ENCODE assay signal across 13 cellular contexts in the genomic region with DNA sequence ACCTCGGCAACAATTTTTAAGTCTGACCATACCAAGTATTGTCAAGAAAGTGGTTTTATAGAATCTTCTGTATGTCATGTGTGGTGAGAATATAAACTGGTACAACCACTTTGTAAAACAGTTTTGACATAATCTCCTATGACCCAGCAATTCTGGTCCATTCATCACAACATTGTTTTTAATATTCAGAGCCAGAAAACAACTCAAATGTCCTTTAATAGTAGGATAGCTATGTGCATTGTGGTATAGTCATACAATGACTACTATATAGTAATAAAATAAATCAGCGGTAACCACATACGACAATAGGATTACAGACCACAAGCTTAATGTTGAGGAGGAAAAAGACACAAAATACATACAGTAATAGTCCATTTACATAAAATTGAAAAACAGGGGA.
DNase-seq lines count a peak whose midpoint lies in the region; ATAC-seq and TF ChIP-seq lines count a peak whose summit lies in the region.
"Had no signal": no experiment of that assay in that cellular context is flagged by ENCODE, and none has a peak within 500 bp of the region (broad histone marks: within the 10 kb centered on the region; RNA-seq: fewer than 3 reads in every experiment).

No MANE protein-coding gene starts in this region.

- POLR2A ChIA-PET in PC-3 (lab: Charles Lee; ENCODE audit: unreplicated experiment): no interaction called here

- TF ChIP-seq CTCF in PC-3 (conservative IDR thresholded peaks at IDR 0.05; ENCODE audit: low read depth, low read length) (no peak), choroid plexus epithelial cell (conservative IDR thresholded peaks at IDR 0.05; ENCODE audit: low read depth, low read length) (no peak), smooth muscle cell (IDR thresholded peaks at IDR 0.05; ENCODE audit: borderline replicate concordance, insufficient read depth, poor library complexity, severe bottlenecking) (no peak)

- H4K20me1 ChIP-seq in PC-3 (ENCODE audit: low read length): no peaks in the 10 kb centered on the region
- H4K20me1 ChIP-seq in smooth muscle cell (ENCODE audit: low read depth): no peaks in the 10 kb centered on the region

- peak; percentile 52 for ATAC-seq in PC-3
- ATAC-seq: CD8-positive, alpha-beta T cell had no signal

- no peaks in the 10 kb centered on the region for H3K79me2 ChIP-seq in PC-3 (ENCODE audit: low read length)
- H3K79me2 ChIP-seq in smooth muscle cell (ENCODE audit: low read depth): no peaks in the 10 kb centered on the region

- no peaks in the 10 kb centered on the region for H3K9me2 ChIP-seq in PC-3 (replicated peaks; ENCODE audit: low read length)

- peak overlapping the region; percentile 85 for H3K27ac ChIP-seq in PC-3 (ENCODE audit: low read length)
- peak overlapping the region; percentile 81 for H3K27ac ChIP-seq in smooth muscle cell (ENCODE audit: low read depth)

- H3K9me3 ChIP-seq in PC-3 (ENCODE audit: low read length) (0 out of 2 replicates have a peak, but pooled peaks cover 5% of the 10 kb centered on the region), smooth muscle cell (replicated peaks; ENCODE audit: low read depth) (no peaks in the 10 kb centered on the region)

- peaks cover 31% of the 10 kb centered on the region for H3K4me1 ChIP-seq in PC-3 (ENCODE audit: insufficient read depth, low read length)
- no peaks in the 10 kb centered on the region for H3K4me1 ChIP-seq in smooth muscle cell (ENCODE audit: low read depth)

- H3K36me3 ChIP-seq in PC-3 (ENCODE audit: low read depth, low read length): no peaks in the 10 kb centered on the region
- H3K36me3 ChIP-seq in smooth muscle cell (ENCODE audit: low read depth): no peaks in the 10 kb centered on the region

- 85% methylated on average over 3 of the region's 3 CpGs for WGBS in smooth muscle cell (ENCODE audit: low lambda C conversion rate)

- DNase-seq in PC-3 (peak; percentile 80), amniotic epithelial cell (ENCODE audit: low read depth) (peak; percentile 23), choroid plexus epithelial cell (ENCODE audit: low read depth) (peak; percentile 34), smooth muscle cell (lab: John Stamatoyannopoulos, UW; ENCODE audit: unreplicated experiment) (no peak), hippocampal formation (lab: John Stamatoyannopoulos, UW) (no peak), amygdala (lab: John Stamatoyannopoulos, UW) (no peak)
- DNase-seq in stimulated activated CD4-positive, alpha-beta T cell treated with anti-CD3 and anti-CD28 coated beads, Interleukin-4, amount 100 ng/mL, for 1 hour: no peak
- DNase-seq: CD8-positive, alpha-beta T cell; COR-L47; DND-41; GDM1; GOT3; H9 had no signal

- intact Hi-C loops in PC-3 (cut with micrococcal nuclease): loop anchor here (10.0 kb wide), 1 partner anchor 147 kb away; no protein-coding TSS in a partner anchor

- H3K9ac ChIP-seq in PC-3 (ENCODE audit: low read length) (peak overlapping the region; percentile 41; the same call in 1 of the 2 replicates), smooth muscle cell (ENCODE audit: low read depth) (no peak overlapping the region)

- BruUV-seq in PC-3 (replicated peaks; lab: Mats Ljungman, UMichigan): no TSS peak

- H3K27me3 ChIP-seq in PC-3 (ENCODE audit: low read length): no peaks in the 10 kb centered on the region
- no peaks in the 10 kb centered on the region for H3K27me3 ChIP-seq in smooth muscle cell (ENCODE audit: low read depth)

- H2AFZ ChIP-seq in PC-3 (ENCODE audit: low read length): no peak overlapping the region
- H2AFZ ChIP-seq in smooth muscle cell (ENCODE audit: low read depth): no peak overlapping the region

- no peak overlapping the region for H3K4me3 ChIP-seq in PC-3 (ENCODE audit: low read length)
- H3K4me3 ChIP-seq in choroid plexus epithelial cell (ENCODE audit: low read depth, low read length): no peak overlapping the region
- H3K4me3 ChIP-seq in smooth muscle cell: no peak overlapping the region

- H3K4me2 ChIP-seq in PC-3 (ENCODE audit: low read length) (peak overlapping the region; percentile 55), smooth muscle cell (peak overlapping the region; percentile 53)

- H3F3A ChIP-seq in PC-3 (ENCODE audit: low read length, unreplicated experiment) (no peaks in the 10 kb centered on the region), smooth muscle cell (ENCODE audit: low read depth) (no peaks in the 10 kb centered on the region)

- CTCF ChIA-PET in PC-3 (lab: Charles Lee): no interaction called here

Comparison
In these comparisons a context has a peak if more than half of its experiments do, and no peak if none do; other contexts are left out.
1. DNase-seq: peak in PC-3 (single experiment), amniotic epithelial cell (single experiment) and choroid plexus epithelial cell (single experiment); none in smooth muscle cell (single experiment), hippocampal formation (0 of 2), amygdala (0 of 56) and stimulated activated CD4-positive, alpha-beta T cell treated with anti-CD3 and anti-CD28 coated beads, Interleukin-4, amount 100 ng/mL, for 1 hour (single experiment).